ENCODE assay signal across 8 cellular contexts in the genomic region with DNA sequence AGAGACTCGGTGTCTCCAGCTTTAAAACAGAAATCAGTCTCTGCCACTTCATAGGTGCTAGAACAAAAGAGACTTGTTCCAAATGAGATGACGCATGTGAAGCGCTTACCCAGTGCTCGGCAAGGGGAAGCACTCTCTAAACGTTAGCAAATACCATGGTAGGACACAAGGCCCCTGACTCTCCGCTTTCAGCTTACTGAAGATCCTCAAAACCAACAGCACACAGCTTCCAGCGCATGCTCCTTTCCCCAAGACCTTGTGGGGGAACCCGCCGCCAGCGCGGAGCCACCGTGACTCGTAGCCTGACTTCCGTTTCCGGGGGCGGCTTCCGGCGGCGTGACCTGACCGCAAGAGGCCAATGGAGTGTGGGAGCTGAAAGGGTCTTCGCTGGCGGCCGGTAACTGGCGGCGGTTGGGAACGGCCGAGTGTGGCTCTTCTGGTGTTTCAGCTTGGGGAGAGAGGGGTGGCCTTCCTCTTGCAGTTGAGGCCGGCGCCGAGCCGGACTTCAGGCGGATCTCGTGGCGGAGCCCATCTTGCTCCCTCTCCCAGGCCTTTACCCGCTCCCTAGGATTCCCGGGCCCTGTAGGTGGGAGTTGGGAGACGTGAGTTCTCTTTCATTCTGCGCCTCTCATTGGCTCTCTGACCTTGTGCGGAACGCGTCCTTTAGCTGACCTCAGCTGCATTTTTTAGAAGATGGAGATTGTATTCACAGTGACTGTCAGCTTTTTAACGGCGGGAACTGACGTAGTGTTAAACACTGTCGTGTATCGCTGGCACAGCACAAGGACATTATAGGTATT. TPM values are rescaled to one million over a fixed set of nuclear protein-coding genes. Genes with fewer than 3 reads are reported as not detected.
DNase-seq lines count a peak whose midpoint lies in the region; ATAC-seq, FAIRE-seq and TF ChIP-seq lines count a peak whose summit lies in the region.

A gene with protein sequence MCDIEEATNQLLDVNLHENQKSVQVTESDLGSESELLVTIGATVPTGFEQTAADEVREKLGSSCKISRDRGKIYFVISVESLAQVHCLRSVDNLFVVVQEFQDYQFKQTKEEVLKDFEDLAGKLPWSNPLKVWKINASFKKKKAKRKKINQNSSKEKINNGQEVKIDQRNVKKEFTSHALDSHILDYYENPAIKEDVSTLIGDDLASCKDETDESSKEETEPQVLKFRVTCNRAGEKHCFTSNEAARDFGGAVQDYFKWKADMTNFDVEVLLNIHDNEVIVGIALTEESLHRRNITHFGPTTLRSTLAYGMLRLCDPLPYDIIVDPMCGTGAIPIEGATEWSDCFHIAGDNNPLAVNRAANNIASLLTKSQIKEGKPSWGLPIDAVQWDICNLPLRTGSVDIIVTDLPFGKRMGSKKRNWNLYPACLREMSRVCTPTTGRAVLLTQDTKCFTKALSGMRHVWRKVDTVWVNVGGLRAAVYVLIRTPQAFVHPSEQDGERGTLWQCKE (plus strand): TSS at position 324 of the 800 bp plus-strand sequence. CDS start 2,015 bp downstream, outside the sequence.

- peak; percentile 96 for ATAC-seq in gastroesophageal sphincter

- TF ChIP-seq EP300 in gastroesophageal sphincter (IDR thresholded peaks at IDR 0.05) = no peak

- H3K36me3 ChIP-seq in HAP-1 (replicated peaks) (peaks cover 36% of the 10 kb centered on the region), MM.1S (replicated peaks; ENCODE audit: insufficient read depth, low read length) (peaks cover 15% of the 10 kb centered on the region), gastroesophageal sphincter (peaks cover 0 to 31% of the 10 kb centered on the region in 2 donors)

- peak within 1 kb of the TSS; percentile 63 for H3K4me3 ChIP-seq in HAP-1
- peak within 1 kb of the TSS; percentile 94 for H3K4me3 ChIP-seq in MM.1S (ENCODE audit: low read length)
- H3K4me3 ChIP-seq in gastroesophageal sphincter = peak within 1 kb of the TSS; percentile 78 to 91

- peak within 1 kb of the TSS; percentile 95 for H2AFZ ChIP-seq in MM.1S (ENCODE audit: low read length)

- no peaks in the 10 kb centered on the region for H3F3A ChIP-seq in MM.1S (ENCODE audit: insufficient read depth, low read length)

- peak within 1 kb of the TSS; percentile 92 for H3K27ac ChIP-seq in MM.1S (ENCODE audit: low read length)
- peak within 1 kb of the TSS; percentile 78 to 93 (median 88) for H3K27ac ChIP-seq in gastroesophageal sphincter

- peak; percentile 76 for FAIRE-seq in G401.6 (lab: Jason Lieb, UNC)

- H3K9ac ChIP-seq in MM.1S (ENCODE audit: low read length) = peak within 1 kb of the TSS; percentile 95

- peak within 1 kb of the TSS; percentile 87 for H3K4me2 ChIP-seq in MM.1S (ENCODE audit: low read depth, low read length)

- H3K9me3 ChIP-seq in HAP-1 (no peaks in the 10 kb centered on the region), MM.1S (replicated peaks; ENCODE audit: insufficient read depth, low read length) (no peaks in the 10 kb centered on the region), gastroesophageal sphincter (no peaks in the 10 kb centered on the region)

- in situ Hi-C loops in HAP-1 (cut with MboI; ENCODE audit: low sequenced_read_pairs) (no loop called here), SK-MEL-5 (cut with HindIII; ENCODE audit: low pct_unique_long_range_greater_than_20kb, low sequenced_read_pairs) (no loop called here)

- TF ChIP-seq CTCF in MM.1S (IDR thresholded peaks at IDR 0.05; ENCODE audit: low read length) = no peak
- TF ChIP-seq CTCF in gastroesophageal sphincter (IDR thresholded peaks at IDR 0.05) = peak in 2 of 4 experiments; percentile 11 to 21

- no peaks in the 10 kb centered on the region for H4K20me1 ChIP-seq in MM.1S (ENCODE audit: insufficient read depth, low read length)

- peak; percentile 55 to 60 for TF ChIP-seq POLR2A in gastroesophageal sphincter (IDR thresholded peaks at IDR 0.05)

- peaks cover 18% of the 10 kb centered on the region for H3K79me2 ChIP-seq in MM.1S (ENCODE audit: low read length)

- no peaks in the 10 kb centered on the region for H3K9me2 ChIP-seq in MM.1S (replicated peaks; ENCODE audit: insufficient read depth, low read length)

- no peaks in the 10 kb centered on the region for H3K27me3 ChIP-seq in HAP-1 (ENCODE audit: low read depth)
- no peaks in the 10 kb centered on the region for H3K27me3 ChIP-seq in MM.1S (replicated peaks; ENCODE audit: insufficient read depth, low read length)
- H3K27me3 ChIP-seq in gastroesophageal sphincter = no peaks in the 10 kb centered on the region

- 0 to 1% methylated on average over 10 to 15 of the region's 46 CpGs for WGBS in gastroesophageal sphincter (ENCODE audit: low coverage in 1 of 2), 2 donors

- DNase-seq in HAP-1 (ENCODE audit: low spot score in 2 of 2) (peak; percentile 91 to 93), MM.1S (peak; percentile 93), SK-MEL-5 (ENCODE audit: low read depth, low spot score) (peak; percentile 95), non-pigmented ciliary epithelial cell (ENCODE audit: low read depth) (peak; percentile 81), superior temporal gyrus (ENCODE audit: extremely low spot score) (peak; percentile 95)
- peak; percentile 95 for DNase-seq in activated naive CD4-positive, alpha-beta T cell treated with Interleukin-2 at 50 U/mL for 16 hours

- peaks cover 8% of the 10 kb centered on the region for H3K4me1 ChIP-seq in HAP-1
- H3K4me1 ChIP-seq in MM.1S (ENCODE audit: low read length) = 0 out of 2 replicates have a peak, but pooled peaks cover 3% of the 10 kb centered on the region
- peaks cover 0 to 30% (median 0%) of the 10 kb centered on the region in 3 donors for H3K4me1 ChIP-seq in gastroesophageal sphincter

RNA-seq across cellular contexts. Expression of the gene that starts here (rescaled TPM):
- total RNA-seq in SK-MEL-5 (2014; rRNA removed; shearing (Covaris generic)) = 73.5 and 85.0 TPM in 2 replicates
- 43.6 and 48.6 TPM in 2 replicates for polyA plus RNA-seq in SK-MEL-5 (2015; cell fraction: cytosol; rRNA removed)
- 42.2 and 52.5 TPM in 2 replicates for polyA plus RNA-seq in SK-MEL-5 (2015; cell fraction: nucleus; rRNA removed)
- total RNA-seq in gastroesophageal sphincter = 10 to 100 TPM; 18.8 to 32.1 (median 25.8) TPM

Comparison
In these comparisons a context has a peak if more than half of its experiments do, and no peak if none do; other contexts are left out.
1. Peak in every context shown above with its lines: DNase-seq, ATAC-seq, H3K4me3 ChIP-seq and H3K27ac ChIP-seq.